In genomic region chr1:56216173-56216572, GRCh38 we compare ENCODE assay signal across 22 cellular contexts.
DNase-seq lines count a peak whose midpoint lies in the region; ATAC-seq and TF ChIP-seq lines count a peak whose summit lies in the region.
"Had no signal": no experiment of that assay in that cellular context is flagged by ENCODE, and none has a peak within 500 bp of the region (broad histone marks: within the 10 kb centered on the region; RNA-seq: fewer than 3 reads in every experiment).

No MANE protein-coding gene starts in this region.

- no peak overlapping the region for H2BK12ac ChIP-seq in trophoblast cell (ENCODE audit: low read length)

- no peak overlapping the region for H3K9ac ChIP-seq in trophoblast cell (ENCODE audit: low read length)

- no peak for TF ChIP-seq POLR2A in ovary (IDR thresholded peaks at IDR 0.05)

- H3K79me1 ChIP-seq in trophoblast cell (ENCODE audit: low read length) = no peaks in the 10 kb centered on the region

- peak overlapping the region; percentile 54 for H4K8ac ChIP-seq in trophoblast cell (ENCODE audit: low read depth, low read length)

- DNase-seq in AG20443 (ENCODE audit: low spot score) (peak; percentile 65), HFF-Myc (ENCODE audit: extremely low read depth, low read depth) (peak; percentile 58), fibroblast of mammary gland (ENCODE audit: low read depth) (peak; percentile 76), trophoblast cell (no peak), ovary (no peak)
- DNase-seq: activated CD4-positive, alpha-beta T cell treated with anti-CD3 and anti-CD28 coated beads, Interleukin-2, amount 50 U/mL, for 4 hours; activated T-cell treated with anti-CD3 and anti-CD28 coated beads for 4 hours; BE2C; cerebellar nuclear complex; effector memory CD8-positive, alpha-beta T cell; mucosa of descending colon; NCI-H187; NCI-H510A; right lobe of liver; stimulated activated naive CD4-positive, alpha-beta T cell treated with Interleukin-2 at 50 U/mL for 16 hours; T-cell; upper lobe of left lung had no signal

- peaks cover 0 to 2% of the 10 kb centered on the region in 2 experiments for H3K36me3 ChIP-seq in trophoblast cell (ENCODE audit: control insufficient read depth in 1 of 2, insufficient read depth in 2 of 2, low read length in 2 of 2)
- H3K36me3 ChIP-seq in ovary = no peaks in the 10 kb centered on the region
- H3K36me3 ChIP-seq: BE2C, neutrophil, right lobe of liver, upper lobe of left lung had no signal

- no peak overlapping the region for H3K4me3 ChIP-seq in HFF-Myc (replicated peaks; ENCODE audit: low read depth, low read length)
- H3K4me3 ChIP-seq in fibroblast of mammary gland (ENCODE audit: control insufficient read depth, low read depth, low read length) = no peak overlapping the region
- no peak overlapping the region for H3K4me3 ChIP-seq in trophoblast cell (ENCODE audit: low read depth, low read length)
- no peak overlapping the region for H3K4me3 ChIP-seq in ovary
- H3K4me3 ChIP-seq: mucosa of descending colon, right lobe of liver, upper lobe of left lung had no signal

- H2BK120ac ChIP-seq in trophoblast cell (ENCODE audit: insufficient read depth, low read length, poor library complexity) = no peak overlapping the region

- no peak overlapping the region for H3K18ac ChIP-seq in trophoblast cell (ENCODE audit: low read length)

- no CpG with 5 or more reads among the region's 4 CpGs for WGBS in trophoblast cell (ENCODE audit: extremely low coverage, insufficient coverage, insufficient read length)
- 56 to 68% (median 64%) methylated on average over 4 of the region's 4 CpGs for WGBS in ovary, 3 donors

- H2AFZ ChIP-seq in trophoblast cell (ENCODE audit: insufficient read depth, low read length, poor library complexity) = no peak overlapping the region

- H3K23ac ChIP-seq in trophoblast cell (ENCODE audit: low read length) = no peak overlapping the region

- TF ChIP-seq CTCF in HFF-Myc (IDR thresholded peaks at IDR 0.05; ENCODE audit: low read depth, low read length, missing control alignments) (no peak), fibroblast of mammary gland (conservative IDR thresholded peaks at IDR 0.05; ENCODE audit: control insufficient read depth, insufficient read depth, low read depth, low read length) (no peak), ovary (IDR thresholded peaks at IDR 0.05) (no peak)

- intact Hi-C loops in ovary (cut with DNase I) = no loop called here

- no peak for TF ChIP-seq EP300 in ovary (IDR thresholded peaks at IDR 0.05)

- H4K12ac ChIP-seq in trophoblast cell (ENCODE audit: low read depth, low read length) = no peak overlapping the region

- H3K14ac ChIP-seq in trophoblast cell (ENCODE audit: low read length) = no peak overlapping the region

- H2AK5ac ChIP-seq in trophoblast cell (ENCODE audit: low read length) = no peak overlapping the region

- no peak overlapping the region for H3K4ac ChIP-seq in trophoblast cell (ENCODE audit: low read depth, low read length)

- ATAC-seq in HG03159 (IDR thresholded peaks at IDR 0.05; ENCODE audit: unreplicated experiment) (no peak), HG02571 (IDR thresholded peaks at IDR 0.05; ENCODE audit: unreplicated experiment) (no peak)
- ATAC-seq: effector memory CD8-positive, alpha-beta T cell; HepG2; mucosa of descending colon; right lobe of liver; T-cell had no signal

- H3K27ac ChIP-seq in trophoblast cell (ENCODE audit: low read depth, low read length) = no peak overlapping the region
- H3K27ac ChIP-seq in ovary = no peak overlapping the region
- H3K27ac ChIP-seq: neutrophil, right lobe of liver, upper lobe of left lung, VCaP had no signal

- H3K4me2 ChIP-seq in trophoblast cell (ENCODE audit: low read length) = no peak overlapping the region

- H3K79me2 ChIP-seq in trophoblast cell (ENCODE audit: control insufficient read depth, insufficient read depth, low read length, poor library complexity) = no peaks in the 10 kb centered on the region

- no peak overlapping the region for H4K91ac ChIP-seq in trophoblast cell (ENCODE audit: low read depth, low read length)

- H3K9me3 ChIP-seq in trophoblast cell (ENCODE audit: insufficient read depth, low read depth, low read length) = no peaks in the 10 kb centered on the region
- H3K9me3 ChIP-seq in ovary = no peaks in the 10 kb centered on the region
- H3K9me3 ChIP-seq: BE2C, mucosa of descending colon, neutrophil, right lobe of liver, upper lobe of left lung had no signal

- H3K4me1 ChIP-seq in trophoblast cell (ENCODE audit: control insufficient read depth in 1 of 2, insufficient read depth in 2 of 2, low read length in 2 of 2) (peaks cover 3% of the 10 kb centered on the region in 2 experiments), ovary (ENCODE audit: insufficient read depth) (no peaks in the 10 kb centered on the region)
- H3K4me1 ChIP-seq: BE2C, right lobe of liver, upper lobe of left lung had no signal

- no peaks in the 10 kb centered on the region for H3K27me3 ChIP-seq in trophoblast cell (ENCODE audit: insufficient read depth, low read length)
- H3K27me3 ChIP-seq in ovary = no peaks in the 10 kb centered on the region
- H3K27me3 ChIP-seq: BE2C, neutrophil, right lobe of liver, upper lobe of left lung had no signal

- no peak overlapping the region for H2BK5ac ChIP-seq in trophoblast cell (ENCODE audit: low read depth, low read length, poor library complexity)

Comparison
In these comparisons a context has a peak if more than half of its experiments do, and no peak if none do; other contexts are left out.
1. DNase-seq: peak in AG20443 (single experiment), HFF-Myc (single experiment) and fibroblast of mammary gland (single experiment); none in trophoblast cell (0 of 2) and ovary (0 of 5).